ENCODE assay signal across 33 cellular contexts in the genomic region with DNA sequence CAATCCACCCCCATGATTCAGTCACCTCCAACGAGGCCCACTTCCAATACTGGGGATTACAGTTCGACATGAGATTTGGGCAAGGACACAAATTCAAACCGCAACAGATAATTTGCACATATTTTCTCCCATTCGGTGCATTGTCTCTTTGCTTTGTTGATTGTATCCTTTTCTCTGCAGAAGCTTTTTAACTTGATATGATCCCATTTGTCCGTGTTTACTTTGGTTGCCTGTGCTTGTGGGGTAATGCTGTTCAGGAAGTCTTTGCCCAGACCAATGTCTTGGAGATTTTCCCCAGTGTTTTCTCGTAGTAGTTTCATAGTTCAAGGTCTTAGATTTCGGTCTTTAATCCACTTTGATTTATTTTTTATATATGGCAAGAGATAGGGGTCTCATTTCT.
"Had no signal": no experiment of that assay in that cellular context is flagged by ENCODE, and none has a peak within 500 bp of the region (broad histone marks: within the 10 kb centered on the region; RNA-seq: fewer than 3 reads in every experiment).

No MANE protein-coding gene starts in this region.

- H3K4me1 ChIP-seq: adrenal gland, ascending aorta, breast epithelium had no signal

- H3K9me3 ChIP-seq: adrenal gland, body of pancreas had no signal

- H3K27ac ChIP-seq: adrenal gland, ascending aorta, body of pancreas, brain microvascular endothelial cell, breast epithelium, cardiac muscle cell had no signal

- H3K27me3 ChIP-seq: adrenal gland, ascending aorta, body of pancreas, brain microvascular endothelial cell, breast epithelium, cardiac muscle cell had no signal

- H3K36me3 ChIP-seq: adrenal gland, ascending aorta, brain microvascular endothelial cell, breast epithelium, cardiac muscle cell had no signal

- FAIRE-seq: astrocyte, bronchial epithelial cell had no signal

- ATAC-seq: activated naive CD4-positive, alpha-beta T cell treated with anti-CD3 and anti-CD28 coated beads, Interleukin-2, amount 50 U/mL, for 72 hours; activated naive CD8-positive, alpha-beta T cell treated with anti-CD3 and anti-CD28 coated beads, Interleukin-2, amount 50 U/mL, for 24 hours; activated T-cell treated with anti-CD3 and anti-CD28 coated beads, Interleukin-2, amount 50 U/mL, for 4 hours; activated T-cell treated with anti-CD3 and anti-CD28 coated beads, Interleukin-2, amount 50 U/mL, for 72 hours; activated T-helper 17 cell treated with anti-CD3 and anti-CD28 coated beads, Interleukin-2, amount 50 U/mL, for 72 hours; body of pancreas had no signal

- DNase-seq: activated effector memory CD4-positive, alpha-beta T cell treated with anti-CD3 and anti-CD28 coated beads, Interleukin-2, amount 50 U/mL, for 16 hours; activated effector memory CD4-positive, alpha-beta T cell treated with Interleukin-2 at 50 U/mL for 16 hours; activated gamma-delta T cell; activated gamma-delta T cell treated with Interleukin-2 at 50 U/mL for 16 hours; activated naive CD4-positive, alpha-beta T cell; activated naive CD4-positive, alpha-beta T cell treated with anti-CD3 and anti-CD28 coated beads for 36 hours; activated naive CD4-positive, alpha-beta T cell treated with anti-CD3 and anti-CD28 coated beads, Interleukin-2, amount 10 ng/mL, durations not matched to agents 7 days and 5 days; activated naive CD4-positive, alpha-beta T cell treated with anti-CD3 and anti-CD28 coated beads, Interleukin-2, amount 50 U/mL, for 16 hours; activated naive CD4-positive, alpha-beta T cell treated with Interleukin-2 at 50 U/mL for 16 hours; activated naive CD8-positive, alpha-beta T cell treated with anti-CD3 and anti-CD28 coated beads for 36 hours; activated naive CD8-positive, alpha-beta T cell treated with anti-CD3 and anti-CD28 coated beads, Interleukin-2, amount 10 ng/mL, durations not matched to agents 7 days and 5 days; activated naive CD8-positive, alpha-beta T cell treated with anti-CD3 and anti-CD28 coated beads, Interleukin-2, amount 50 U/mL, for 24 hours; activated T-cell treated with anti-CD3 and anti-CD28 coated beads, Interleukin-2, amount 50 U/mL, for 24 hours; activated T-cell treated with anti-CD3 and anti-CD28 coated beads, Interleukin-2, amount 50 U/mL, for 4 hours; activated T-cell treated with anti-CD3 and anti-CD28 coated beads, Interleukin-2, amount 50 U/mL, for 48 hours; activated T-cell treated with anti-CD3 and anti-CD28 coated beads, Interleukin-2, amount 50 U/mL, for 72 hours; adrenal gland; amniotic stem cell; amygdala; anterior cingulate cortex; aorta; body of pancreas; brain microvascular endothelial cell; caudate nucleus; central memory CD4-positive, alpha-beta T cell; cerebellar nuclear complex had no signal

- H3K4me3 ChIP-seq: adrenal gland, ascending aorta, body of pancreas, breast epithelium, cardiac muscle cell had no signal
